19 cellular contexts compared by ENCODE assay signal in genomic region chr18:21064347-21064746, GRCh38. TPM values are rescaled to one million over a fixed set of nuclear protein-coding genes. Genes with fewer than 3 reads are reported as not detected.
DNase-seq lines count a peak whose midpoint lies in the region; ATAC-seq and TF ChIP-seq lines count a peak whose summit lies in the region.
"Had no signal": no experiment of that assay in that cellular context is flagged by ENCODE, and none has a peak within 500 bp of the region (broad histone marks: within the 10 kb centered on the region; RNA-seq: fewer than 3 reads in every experiment).

No MANE protein-coding gene starts in this region.

- H3K36me3 ChIP-seq in smooth muscle cell (ENCODE audit: low read depth) (no peaks in the 10 kb centered on the region), PC-3 (ENCODE audit: low read depth, low read length) (peaks cover 11% of the 10 kb centered on the region)

- H3K27ac ChIP-seq in smooth muscle cell (ENCODE audit: low read depth), result peak overlapping the region; percentile 6
- no peak overlapping the region for H3K27ac ChIP-seq in PC-3 (ENCODE audit: low read length)
- H3K27ac ChIP-seq: BLaER1 treated with 17β-estradiol and CSF1 and Interleukin-3, amounts not matched to agents 10 nM and 100 nM; dorsolateral prefrontal cortex; testis had no signal

- H3K36me3 Mint-ChIP-seq in activated T-helper 17 cell treated with anti-CD3 and anti-CD28 coated beads, Interleukin-2, amount 50 U/mL, for 72 hours (ENCODE audit: low read depth), result peaks cover 40% of the 10 kb centered on the region
- H3K36me3 Mint-ChIP-seq in activated CD4-positive, alpha-beta memory T cell treated with anti-CD3 and anti-CD28 coated beads for 36 hours, result peaks cover 22% of the 10 kb centered on the region

- TF ChIP-seq CTCF in smooth muscle cell (IDR thresholded peaks at IDR 0.05; ENCODE audit: borderline replicate concordance, insufficient read depth, poor library complexity, severe bottlenecking), result no peak
- no peak for TF ChIP-seq CTCF in PC-3 (conservative IDR thresholded peaks at IDR 0.05; ENCODE audit: low read depth, low read length)

- DNase-seq in EL (peak; percentile 46), iris pigment epithelial cell (ENCODE audit: low read depth) (peak; percentile 55), smooth muscle cell (lab: John Stamatoyannopoulos, UW; ENCODE audit: unreplicated experiment) (no peak), PC-3 (no peak), Right ventricle myocardium inferior (ENCODE audit: missing footprints) (no peak)
- no peak for DNase-seq in activated CD4-positive, alpha-beta memory T cell treated with anti-CD3 and anti-CD28 coated beads for 36 hours
- DNase-seq: activated naive CD8-positive, alpha-beta T cell treated with anti-CD3 and anti-CD28 coated beads for 36 hours; activated T-cell treated with anti-CD3 and anti-CD28 coated beads, Interleukin-2, amount 50 U/mL, for 1 hour; DMS 273 treated with DMSO at 0.1 percent for 48 hours; dorsolateral prefrontal cortex; erythroblast; glutamatergic neuron; NCI-H1930; NCI-H446; posterior cingulate gyrus; testis had no signal

- no peak for ATAC-seq in activated T-helper 17 cell treated with anti-CD3 and anti-CD28 coated beads, Interleukin-2, amount 50 U/mL, for 72 hours (replicated peaks)
- ATAC-seq in PC-3, result no peak
- no peak for ATAC-seq in Right ventricle myocardium inferior
- ATAC-seq: K562 had no signal

- no peak overlapping the region for H3K9ac ChIP-seq in smooth muscle cell (ENCODE audit: low read depth)
- no peak overlapping the region for H3K9ac ChIP-seq in PC-3 (ENCODE audit: low read length)
- H3K9ac ChIP-seq: BLaER1 treated with 17β-estradiol and CSF1 and Interleukin-3, amounts not matched to agents 10 nM and 100 nM had no signal

- H3K79me2 ChIP-seq in smooth muscle cell (ENCODE audit: low read depth) (peaks cover 34% of the 10 kb centered on the region), PC-3 (ENCODE audit: low read length) (0 out of 2 replicates have a peak, but pooled peaks cover 8% of the 10 kb centered on the region)

- H3K4me3 ChIP-seq in smooth muscle cell (no peak overlapping the region), PC-3 (ENCODE audit: low read length) (no peak overlapping the region)
- H3K4me3 ChIP-seq: BLaER1 treated with 17β-estradiol and CSF1 and Interleukin-3, amounts not matched to agents 10 nM and 100 nM; dorsolateral prefrontal cortex; K562; testis had no signal

- peak overlapping the region; percentile 71 for H3K27ac Mint-ChIP-seq in activated T-helper 17 cell treated with anti-CD3 and anti-CD28 coated beads, Interleukin-2, amount 50 U/mL, for 72 hours
- H3K27ac Mint-ChIP-seq in activated CD4-positive, alpha-beta memory T cell treated with anti-CD3 and anti-CD28 coated beads for 36 hours, result no peak overlapping the region
- H3K27ac Mint-ChIP-seq: activated naive CD8-positive, alpha-beta T cell treated with anti-CD3 and anti-CD28 coated beads for 36 hours had no signal

- peaks cover 20% of the 10 kb centered on the region for H3K4me1 Mint-ChIP-seq in activated T-helper 17 cell treated with anti-CD3 and anti-CD28 coated beads, Interleukin-2, amount 50 U/mL, for 72 hours
- peaks cover 25% of the 10 kb centered on the region for H3K4me1 Mint-ChIP-seq in activated CD4-positive, alpha-beta memory T cell treated with anti-CD3 and anti-CD28 coated beads for 36 hours (ENCODE audit: low read depth)

- CTCF ChIA-PET in activated CD4-positive, alpha-beta memory T cell treated with anti-CD3 and anti-CD28 coated beads for 36 hours (lab: Charles Lee), result no interaction called here
- CTCF ChIA-PET in PC-3 (lab: Charles Lee), result no interaction called here

- intact Hi-C loops in activated CD4-positive, alpha-beta memory T cell treated with anti-CD3 and anti-CD28 coated beads for 36 hours (cut with micrococcal nuclease), result no loop called here
- intact Hi-C loops in PC-3 (cut with micrococcal nuclease) (loop anchor here (5.0 kb wide), 1 partner anchor 43 kb away; no protein-coding TSS in a partner anchor), Right ventricle myocardium inferior (cut with DNase I) (no loop called here)

- no peaks in the 10 kb centered on the region for H3K9me2 ChIP-seq in PC-3 (replicated peaks; ENCODE audit: low read length)

- H4K20me1 ChIP-seq in smooth muscle cell (ENCODE audit: low read depth) (peaks cover 63% of the 10 kb centered on the region), PC-3 (ENCODE audit: low read length) (no peaks in the 10 kb centered on the region)

- H3K4me2 ChIP-seq in smooth muscle cell (peak overlapping the region; percentile 8), PC-3 (ENCODE audit: low read length) (no peak overlapping the region)
- H3K4me2 ChIP-seq: BLaER1 treated with 17β-estradiol and CSF1 and Interleukin-3, amounts not matched to agents 10 nM and 100 nM had no signal

- POLR2A ChIA-PET in activated CD4-positive, alpha-beta memory T cell treated with anti-CD3 and anti-CD28 coated beads for 36 hours (lab: Charles Lee), result no interaction called here
- POLR2A ChIA-PET in PC-3 (lab: Charles Lee; ENCODE audit: unreplicated experiment), result no interaction called here

- no peaks in the 10 kb centered on the region for H3F3A ChIP-seq in smooth muscle cell (ENCODE audit: low read depth)
- H3F3A ChIP-seq in PC-3 (ENCODE audit: low read length, unreplicated experiment), result no peaks in the 10 kb centered on the region

- no peak overlapping the region for H3K4me3 Mint-ChIP-seq in activated T-helper 17 cell treated with anti-CD3 and anti-CD28 coated beads, Interleukin-2, amount 50 U/mL, for 72 hours
- H3K4me3 Mint-ChIP-seq in activated CD4-positive, alpha-beta memory T cell treated with anti-CD3 and anti-CD28 coated beads for 36 hours, result no peak overlapping the region
- H3K4me3 Mint-ChIP-seq: activated naive CD8-positive, alpha-beta T cell treated with anti-CD3 and anti-CD28 coated beads for 36 hours had no signal

- H3K9me3 Mint-ChIP-seq in activated T-helper 17 cell treated with anti-CD3 and anti-CD28 coated beads, Interleukin-2, amount 50 U/mL, for 72 hours, result no peaks in the 10 kb centered on the region
- no peaks in the 10 kb centered on the region for H3K9me3 Mint-ChIP-seq in activated CD4-positive, alpha-beta memory T cell treated with anti-CD3 and anti-CD28 coated beads for 36 hours
- H3K9me3 Mint-ChIP-seq: activated naive CD8-positive, alpha-beta T cell treated with anti-CD3 and anti-CD28 coated beads for 36 hours had no signal

- no peaks in the 10 kb centered on the region for H3K27me3 Mint-ChIP-seq in activated T-helper 17 cell treated with anti-CD3 and anti-CD28 coated beads, Interleukin-2, amount 50 U/mL, for 72 hours
- no peaks in the 10 kb centered on the region for H3K27me3 Mint-ChIP-seq in activated CD4-positive, alpha-beta memory T cell treated with anti-CD3 and anti-CD28 coated beads for 36 hours
- H3K27me3 Mint-ChIP-seq: activated naive CD8-positive, alpha-beta T cell treated with anti-CD3 and anti-CD28 coated beads for 36 hours had no signal

- H2AFZ ChIP-seq in smooth muscle cell (ENCODE audit: low read depth) (no peak overlapping the region), PC-3 (ENCODE audit: low read length) (no peak overlapping the region)

- H3K4me1 ChIP-seq in smooth muscle cell (ENCODE audit: low read depth) (no peaks in the 10 kb centered on the region), PC-3 (ENCODE audit: insufficient read depth, low read length) (no peaks in the 10 kb centered on the region)
- H3K4me1 ChIP-seq: testis had no signal

- H3K27me3 ChIP-seq in smooth muscle cell (ENCODE audit: low read depth) (no peaks in the 10 kb centered on the region), PC-3 (ENCODE audit: low read length) (no peaks in the 10 kb centered on the region)
- H3K27me3 ChIP-seq: BLaER1 treated with 17β-estradiol and CSF1 and Interleukin-3, amounts not matched to agents 10 nM and 100 nM; dorsolateral prefrontal cortex; testis had no signal

- H3K9me3 ChIP-seq in smooth muscle cell (replicated peaks; ENCODE audit: low read depth) (no peaks in the 10 kb centered on the region), PC-3 (ENCODE audit: low read length) (no peaks in the 10 kb centered on the region)
- H3K9me3 ChIP-seq: testis had no signal

- no TSS peak for BruUV-seq in PC-3 (replicated peaks; lab: Mats Ljungman, UMichigan)

RNA-seq across cellular contexts. Expression of gene ROCK1, which starts 47.3 kb away (rescaled TPM):
- 10 to 100 TPM; 51.3 to 61.3 TPM for total RNA-seq in activated T-helper 17 cell treated with anti-CD3 and anti-CD28 coated beads, Interleukin-2, amount 50 U/mL, for 72 hours
- 38.7 and 47.4 TPM in 2 replicates for total RNA-seq in smooth muscle cell
- polyA plus RNA-seq in smooth muscle cell, result 23.9 and 25.8 TPM in 2 replicates
- 10 to 100 TPM; 54.9 to 59.4 TPM for total RNA-seq in activated CD4-positive, alpha-beta memory T cell treated with anti-CD3 and anti-CD28 coated beads for 36 hours
- total RNA-seq in PC-3 (2014; rRNA removed), result 22.2 and 37.0 TPM in 2 replicates
- total RNA-seq in Right ventricle myocardium inferior, result 32.8 TPM

Comparison
In these comparisons a context has a peak if more than half of its experiments do, and no peak if none do; other contexts are left out.
1. DNase-seq: peak in EL (single experiment) and iris pigment epithelial cell (single experiment); none in smooth muscle cell (single experiment), activated CD4-positive, alpha-beta memory T cell treated with anti-CD3 and anti-CD28 coated beads for 36 hours (single experiment), PC-3 (single experiment) and Right ventricle myocardium inferior (single experiment).